20 cellular contexts compared by ENCODE assay signal in genomic region chr1:230584660-230585059, GRCh38. TPM values are rescaled to one million over a fixed set of nuclear protein-coding genes. Genes with fewer than 3 reads are reported as not detected.
DNase-seq lines count a peak whose midpoint lies in the region; ATAC-seq, FAIRE-seq and TF ChIP-seq lines count a peak whose summit lies in the region.
"Had no signal": no experiment of that assay in that cellular context is flagged by ENCODE, and none has a peak within 500 bp of the region (broad histone marks: within the 10 kb centered on the region; RNA-seq: fewer than 3 reads in every experiment).

No MANE protein-coding gene starts in this region.

- BruUV-seq in HepG2 (replicated peaks; lab: Mats Ljungman, UMichigan), result no TSS peak

- no peak for TF ChIP-seq RAD21 in HepG2 (CRISPR knock-in tag; IDR thresholded peaks at IDR 0.05)

- DNase-seq in HepG2 (ENCODE audit: low spot score), result no peak
- DNase-seq in right lobe of liver, result no peak
- DNase-seq in RCC 7860 (ENCODE audit: low spot score), result peak; percentile 2
- DNase-seq in substantia nigra (lab: John Stamatoyannopoulos, UW), result no peak
- DNase-seq in ureter (ENCODE audit: low spot score), result no peak
- DNase-seq in natural killer cell treated with Interleukin-12 subunit alpha and Interleukin-12 subunit beta and Interleukin-15 and Interleukin-18, amount 100 ng/mL, for 72 hours (ENCODE audit: low spot score), result no peak
- DNase-seq: ACHN; BE2C; Caco-2; Calu3; CD4-positive, alpha-beta T cell; CD8-positive, alpha-beta T cell; DMS79 treated with DMSO at 0.1 percent for 48 hours; GF-D8 had no signal

- ATAC-seq in HepG2 (no peak), right lobe of liver (no peak)
- ATAC-seq in natural killer cell treated with Interleukin-12 subunit alpha and Interleukin-12 subunit beta and Interleukin-15 and Interleukin-18, amount 100 ng/mL, for 72 hours, result no peak
- ATAC-seq: CD8-positive, alpha-beta T cell had no signal

- no peak overlapping the region for H3K27ac Mint-ChIP-seq in natural killer cell treated with Interleukin-12 subunit alpha and Interleukin-12 subunit beta and Interleukin-15 and Interleukin-18, amount 100 ng/mL, for 72 hours
- H3K27ac Mint-ChIP-seq: CD4-positive, alpha-beta T cell; CD8-positive, alpha-beta T cell had no signal

- no peak overlapping the region for H3K4me2 ChIP-seq in HepG2 (ENCODE audit: low read depth, low read length)
- H3K4me2 ChIP-seq: BLaER1 had no signal

- H3K9me3 ChIP-seq in HepG2 (ENCODE audit: low read length) (peaks cover 3% of the 10 kb centered on the region; the same call in 1 of the 2 replicates), right lobe of liver (no peaks in the 10 kb centered on the region)
- H3K9me3 ChIP-seq: BE2C, BLaER1, Caco-2 had no signal

- intact Hi-C loops in HepG2 (cut with micrococcal nuclease; ENCODE audit: unreplicated experiment) (no loop called here), right lobe of liver (cut with DNase I) (no loop called here)

- H3K9ac ChIP-seq in HepG2 (ENCODE audit: insufficient read depth, low read depth, low read length), result no peak overlapping the region
- H3K9ac ChIP-seq: BLaER1 had no signal

- H4K20me1 ChIP-seq in HepG2 (ENCODE audit: insufficient read depth, low read length), result no peaks in the 10 kb centered on the region
- H4K20me1 ChIP-seq: BLaER1 had no signal

- TF ChIP-seq CTCF in HepG2 (CRISPR knock-in tag; IDR thresholded peaks at IDR 0.05) (no peak), right lobe of liver (IDR thresholded peaks at IDR 0.05) (no peak)

- in situ Hi-C loops in HepG2 (cut with HindIII; ENCODE audit: extremely low pct_ligation_motif_present, low pct_unique_long_range_greater_than_20kb), result no loop called here

- no peaks in the 10 kb centered on the region for H3K79me2 ChIP-seq in HepG2 (ENCODE audit: insufficient read depth, low read length)

- H3K36me3 ChIP-seq in HepG2 (replicated peaks in 1 of 2; ENCODE audit: control insufficient read depth in 1 of 2, insufficient read depth in 2 of 2, low read length in 2 of 2) (no peaks in the 10 kb centered on the region), right lobe of liver (no peaks in the 10 kb centered on the region)
- H3K36me3 ChIP-seq: BE2C, BLaER1 had no signal

- H3K4me3 ChIP-seq in HepG2 (replicated peaks in 1 of 3; ENCODE audit: insufficient read depth in 1 of 3, low read depth in 2 of 3, low read length in 3 of 3) (no peak overlapping the region), right lobe of liver (no peak overlapping the region)
- H3K4me3 ChIP-seq: BLaER1 had no signal

- TF ChIP-seq EP300 in HepG2 (IDR thresholded peaks at IDR 0.05; ENCODE audit: low read depth in 2 of 2, low read length in 2 of 2), result no peak
- TF ChIP-seq EP300 in HepG2 (CRISPR knock-in tag; IDR thresholded peaks at IDR 0.05; ENCODE audit: borderline replicate concordance), result no peak

- H3K4me1 ChIP-seq in HepG2 (ENCODE audit: insufficient read depth, low read length) (no peaks in the 10 kb centered on the region), right lobe of liver (no peaks in the 10 kb centered on the region)
- H3K4me1 ChIP-seq: BLaER1, Caco-2 had no signal

- no peak overlapping the region for H2AFZ ChIP-seq in HepG2 (ENCODE audit: low read length)

- CTCF ChIA-PET in HepG2 (lab: Yijun Ruan, JAX; ENCODE audit: low intra/inter-chr PET ratio, low total read pairs), result no interaction called here

- POLR2A ChIA-PET in HepG2 (lab: Yijun Ruan, JAX), result no interaction called here

- FAIRE-seq in HepG2 (lab: Jason Lieb, UNC), result no peak
- no peak for FAIRE-seq in RCC 7860 (lab: Jason Lieb, UNC)
- FAIRE-seq: G401.6, GM12891, GM19239 had no signal

- peaks cover 0 to 6% of the 10 kb centered on the region in 2 donors for H3K4me1 Mint-ChIP-seq in natural killer cell treated with Interleukin-12 subunit alpha and Interleukin-12 subunit beta and Interleukin-15 and Interleukin-18, amount 100 ng/mL, for 72 hours (ENCODE audit: low read depth in 2 of 2)

- H3K27me3 ChIP-seq in HepG2 (ENCODE audit: control insufficient read depth in 1 of 2, insufficient read depth in 2 of 2, low read length in 2 of 2) (peaks cover 0 to 8% of the 10 kb centered on the region in 2 experiments; a peak in 3 of 5 replicates), right lobe of liver (no peaks in the 10 kb centered on the region)
- H3K27me3 ChIP-seq: BE2C, BLaER1 had no signal

- TF ChIP-seq POLR2A in HepG2 (IDR thresholded peaks at IDR 0.05; ENCODE audit: insufficient read depth in 1 of 2, low read depth in 2 of 2, low read length in 2 of 2) (no peak), right lobe of liver (IDR thresholded peaks at IDR 0.05) (no peak)

- H3K4me3 Mint-ChIP-seq in natural killer cell treated with Interleukin-12 subunit alpha and Interleukin-12 subunit beta and Interleukin-15 and Interleukin-18, amount 100 ng/mL, for 72 hours, result no peak overlapping the region
- H3K4me3 Mint-ChIP-seq: CD4-positive, alpha-beta T cell; CD8-positive, alpha-beta T cell had no signal

- no peaks in the 10 kb centered on the region for H3K9me3 Mint-ChIP-seq in natural killer cell treated with Interleukin-12 subunit alpha and Interleukin-12 subunit beta and Interleukin-15 and Interleukin-18, amount 100 ng/mL, for 72 hours

- H3K27ac ChIP-seq in HepG2 (ENCODE audit: extremely low read length, insufficient read depth, low read length), result no peak overlapping the region
- no peak overlapping the region for H3K27ac ChIP-seq in right lobe of liver
- H3K27ac ChIP-seq in substantia nigra (ENCODE audit: low read depth, low read length, poor library complexity, severe bottlenecking), result peak overlapping the region; percentile 40
- H3K27ac ChIP-seq: 22Rv1, BLaER1, C4-2B had no signal

- peaks cover 10 to 27% of the 10 kb centered on the region in 2 donors for H3K27me3 Mint-ChIP-seq in natural killer cell treated with Interleukin-12 subunit alpha and Interleukin-12 subunit beta and Interleukin-15 and Interleukin-18, amount 100 ng/mL, for 72 hours

- H3K36me3 Mint-ChIP-seq in natural killer cell treated with Interleukin-12 subunit alpha and Interleukin-12 subunit beta and Interleukin-15 and Interleukin-18, amount 100 ng/mL, for 72 hours, result no peaks in the 10 kb centered on the region
- H3K36me3 Mint-ChIP-seq: CD8-positive, alpha-beta T cell had no signal

TF ChIP-seq in HepG2, 621 proteins besides CTCF, POLR2A, EP300 and RAD21:
- TF ChIP-seq CEBPB (IDR thresholded peaks at IDR 0.05; ENCODE audit: borderline replicate concordance, low read depth, low read length), result 0 out of 2 replicates have a peak, but pooled peaks have one; percentile 10
- TF ChIP-seq MAFK (conservative IDR thresholded peaks at IDR 0.05 in 1 of 2, IDR thresholded peaks at IDR 0.05 in 1 of 2; ENCODE audit: low read length in 2 of 2), result peak in 1 of 2 experiments; percentile 64; a peak in 3 of 4 replicates
- no peak for TF ChIP-seq ZNF12 (CRISPR knock-in tag; IDR thresholded peaks at IDR 0.05)

RNA-seq across cellular contexts. Expression of gene COG2, which starts 57.6 kb away (rescaled TPM):
- total RNA-seq in HepG2 (2016; rRNA removed; fragmentation: Illumina TruSeq; extraction: Trizol) (36.3 and 51.3 TPM in 2 replicates), right lobe of liver (10 to 100 TPM in 4 of 6 experiments, 1 to 10 TPM in 2; 9.0 to 18.7 (median 13.0) TPM), ureter (36.7 TPM)
- 9.3 and 9.7 TPM in 2 replicates for total RNA-seq in HepG2 (2016; cell fraction: cytosol; rRNA removed; fragmentation: Illumina TruSeq; extraction: Trizol; ENCODE audit: low read depth)
- 36.8 and 53.0 TPM in 2 replicates for total RNA-seq in HepG2 (2016; cell fraction: insoluble cytoplasmic fraction; rRNA removed; fragmentation: Illumina TruSeq; extraction: Trizol)
- 14.3 and 14.7 TPM in 2 replicates for total RNA-seq in HepG2 (2016; cell fraction: membrane; rRNA removed; fragmentation: Illumina TruSeq; extraction: Trizol)
- 27.7 and 28.8 TPM in 2 replicates for total RNA-seq in HepG2 (2016; cell fraction: nucleus; rRNA removed; fragmentation: Illumina TruSeq; extraction: Trizol)
- polyA plus RNA-seq in HepG2 (2011; rRNA removed), result 16.0 and 16.8 TPM in 2 replicates
- 9.1 and 13.0 TPM in 2 replicates for polyA plus RNA-seq in HepG2 (2011; cell fraction: cytosol; rRNA removed)
- 19.2 and 23.7 TPM in 2 replicates for polyA plus RNA-seq in HepG2 (2011; cell fraction: nucleus; rRNA removed)
- polyA plus RNA-seq in HepG2 (2012), result 18.8 and 23.0 TPM in 2 replicates
- polyA plus RNA-seq in HepG2 (2016; cell fraction: cytosol; fragmentation: Illumina TruSeq; extraction: Trizol; ENCODE audit: low read depth), result 2.2 and 2.3 TPM in 2 replicates
- 38.6 and 41.2 TPM in 2 replicates for polyA plus RNA-seq in HepG2 (2016; cell fraction: insoluble cytoplasmic fraction; fragmentation: Illumina TruSeq; extraction: Trizol; ENCODE audit: low read depth)
- polyA plus RNA-seq in HepG2 (2016; cell fraction: membrane; fragmentation: Illumina TruSeq; extraction: Trizol; ENCODE audit: low read depth), result 5.1 and 5.8 TPM in 2 replicates
- 33.5 and 36.2 TPM in 2 replicates for polyA plus RNA-seq in HepG2 (2016; cell fraction: nucleus; fragmentation: Illumina TruSeq; extraction: Trizol; ENCODE audit: insufficient read depth, low read depth)
- 12.7 and 22.2 TPM in 2 replicates for polyA minus RNA-seq in HepG2 (2011; rRNA and poly(A)+ RNA removed; ENCODE audit: low replicate concordance)
- 15.1 and 16.5 TPM in 2 replicates for polyA minus RNA-seq in HepG2 (2011; cell fraction: cytosol; rRNA and poly(A)+ RNA removed)
- polyA minus RNA-seq in HepG2 (2011; cell fraction: nucleus; rRNA and poly(A)+ RNA removed), result 34.5 and 52.2 TPM in 2 replicates
- total RNA-seq in natural killer cell treated with Interleukin-12 subunit alpha and Interleukin-12 subunit beta and Interleukin-15 and Interleukin-18, amount 100 ng/mL, for 72 hours, result 10 to 100 TPM; 21.8 to 36.1 TPM
